Comparison of ENCODE assay signal across 7 cellular contexts in the genomic region with DNA sequence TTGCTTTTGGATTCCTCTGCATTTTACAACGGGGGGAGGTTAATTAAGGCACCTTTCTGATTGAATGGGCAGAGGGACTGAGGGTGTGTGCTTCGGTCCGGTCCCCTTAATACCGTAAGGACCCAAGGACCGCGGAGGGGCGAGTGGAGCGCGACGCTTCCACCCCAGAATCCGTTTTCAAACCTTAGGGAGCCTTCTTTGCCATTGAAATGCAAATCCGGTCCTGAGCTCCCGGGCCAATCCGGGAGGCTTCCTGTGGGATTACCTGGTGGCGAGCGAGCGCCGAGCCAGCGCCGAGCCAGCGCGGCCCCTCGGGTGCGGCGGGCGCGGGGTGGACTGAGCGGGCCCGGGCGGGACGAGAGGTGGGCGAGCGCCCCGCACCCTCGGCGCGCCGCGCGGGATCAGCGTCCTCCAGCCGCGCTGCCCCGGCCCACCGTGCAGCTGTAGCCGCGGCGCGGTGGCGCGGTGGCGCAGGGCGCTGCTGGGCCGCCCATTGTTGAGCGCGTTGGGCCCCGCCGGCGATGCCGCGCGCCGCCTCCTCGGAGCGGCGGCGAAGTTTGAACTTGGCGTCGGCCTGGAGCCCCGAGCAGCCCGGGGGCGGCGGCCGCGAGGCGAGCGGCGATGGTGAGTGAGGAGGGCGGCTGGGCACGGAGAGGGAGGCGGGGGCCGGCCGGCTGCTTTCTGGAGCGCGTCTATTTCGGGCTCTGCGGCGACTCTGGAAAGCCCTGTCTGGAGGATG.
A peak's percentile ranks its signal among the peaks of the same experiment; 100 is the strongest.
DNase-seq lines count a peak whose midpoint lies in the region; TF ChIP-seq lines count a peak whose summit lies in the region.

No MANE protein-coding gene starts in this region.

- H3K36me3 Mint-ChIP-seq in HFFc6 (ENCODE audit: low read depth) (peaks cover 13% of the 10 kb centered on the region), MCF 10A (ENCODE audit: insufficient read depth, unreplicated experiment) (peaks cover 6% of the 10 kb centered on the region)

- TF ChIP-seq CTCF in HFFc6 (IDR thresholded peaks at IDR 0.05) (no peak), MCF 10A (IDR thresholded peaks at IDR 0.05; ENCODE audit: unreplicated experiment) (no peak)

- H3K9me3 Mint-ChIP-seq in HFFc6 (no peaks in the 10 kb centered on the region), MCF 10A (ENCODE audit: unreplicated experiment) (no peaks in the 10 kb centered on the region)

- peak overlapping the region; percentile 67; the same call in 1 of the 2 replicates for H3K4me3 ChIP-seq in GM08714 (ENCODE audit: low read length)

- no TSS peak for BruUV-seq in MCF 10A (replicated peaks; lab: Mats Ljungman, UMichigan)

- CTCF ChIA-PET in MCF 10A (lab: Yijun Ruan, JAX) = interaction anchor here (0.6 to 1.2 kb wide), 4 partner anchors 10 to 52 kb away, joined by 3 to 4 read pairs (median 4); no protein-coding TSS in a partner anchor

- H3K27ac Mint-ChIP-seq in HFFc6 (peak overlapping the region; percentile 89), MCF 10A (ENCODE audit: low read depth, unreplicated experiment) (peak overlapping the region; percentile 82)

- intact Hi-C loops in MCF 10A (cut with micrococcal nuclease) = loop anchor here (2.0 kb wide), 1 partner anchor 70 kb away; no protein-coding TSS in a partner anchor

- DNase-seq in HFFc6 = peak; percentile 13
- peak; percentile 48 for DNase-seq in NCI-H774 (lab: John Stamatoyannopoulos, UW)
- DNase-seq in MCF 10A (ENCODE audit: unreplicated experiment) = peak; percentile 70
- DNase-seq in islet precursor cell = peak; percentile 85
- DNase-seq in stimulated activated CD4-positive, alpha-beta T cell treated with anti-CD3 and anti-CD28 coated beads, Interleukin-1b, Interleukin-23, amount 100 ng/mL, for 48 hours = peak; percentile 1
- no peak for DNase-seq in RPMI8226

- H3K4me1 Mint-ChIP-seq in HFFc6 (ENCODE audit: low read depth) = peaks cover 57% of the 10 kb centered on the region
- peaks cover 29% of the 10 kb centered on the region for H3K4me1 Mint-ChIP-seq in MCF 10A (ENCODE audit: insufficient read depth, unreplicated experiment)

- POLR2A ChIA-PET in MCF 10A (lab: Yijun Ruan, JAX) = interaction anchor here (0.6 to 5.1 kb wide), 20 partner anchors 9 to 476 kb away, joined by 3 to 86 read pairs (median 6); partner anchors contain the start of genes SCARB2 and SHROOM3

- H3K4me3 Mint-ChIP-seq in HFFc6 = peak overlapping the region; percentile 92
- peak overlapping the region; percentile 86 for H3K4me3 Mint-ChIP-seq in MCF 10A (ENCODE audit: unreplicated experiment)

- peaks cover 5% of the 10 kb centered on the region for H3K27me3 Mint-ChIP-seq in HFFc6 (ENCODE audit: insufficient read depth)
- no peaks in the 10 kb centered on the region for H3K27me3 Mint-ChIP-seq in MCF 10A (ENCODE audit: insufficient read depth, unreplicated experiment)
